23 cellular contexts compared by ENCODE assay signal in the genomic region with DNA sequence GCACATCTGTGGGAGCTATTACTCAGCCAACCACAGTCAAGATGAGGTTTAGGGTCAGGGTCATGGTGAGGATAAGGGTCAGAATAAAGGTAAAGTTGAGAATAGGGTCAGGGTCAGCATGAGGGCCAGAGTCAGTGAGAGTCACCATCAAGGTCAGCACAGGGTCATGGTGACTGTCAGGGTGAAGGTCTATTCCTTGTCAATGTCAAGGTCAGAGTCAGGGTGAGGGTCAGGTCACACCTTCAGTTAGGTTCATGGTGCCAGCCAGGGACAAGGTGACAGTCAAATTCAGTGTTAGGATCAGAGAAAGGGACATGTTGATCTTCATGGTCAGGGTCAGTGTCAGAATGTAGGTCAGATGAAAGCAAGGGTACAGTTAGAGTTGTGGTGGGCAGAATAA.
"Had no signal": no experiment of that assay in that cellular context is flagged by ENCODE, and none has a peak within 500 bp of the region (broad histone marks: within the 10 kb centered on the region; RNA-seq: fewer than 3 reads in every experiment).

No MANE protein-coding gene starts in this region.

- H3K27ac ChIP-seq: HL-60, KMS-11, SJSA1, SK-N-MC had no signal

- FAIRE-seq: HTR-8/SVneo, RCC 7860 had no signal

- DNase-seq: Kasumi-1, MM.1S, NCI-H1092 treated with DMSO at 0.1 percent for 48 hours, NCI-H1436, NCI-H187, NCI-H2029, NCI-H2081 treated with DMSO at 0.1 percent for 48 hours, NCI-H2171, NCI-H226, NCI-H446, NCI-H510A, NCI-H524 treated with DMSO at 0.1 percent for 48 hours, NCI-H69, NCI-H774, Right ventricle myocardium superior, RPMI8226, SIG-M5 had no signal

- H3K36me3 ChIP-seq: SJSA1 had no signal

- H3K4me3 ChIP-seq: SJSA1, SK-N-MC had no signal

- H3K4me1 ChIP-seq: SJSA1 had no signal

- H3K9ac ChIP-seq: KMS-11 had no signal

- H3K27me3 ChIP-seq: SJSA1 had no signal

- H3K4me2 ChIP-seq: KMS-11 had no signal

- H3K9me3 ChIP-seq: SJSA1 had no signal
